1 cellular context compared by ENCODE assay signal in the genomic region with DNA sequence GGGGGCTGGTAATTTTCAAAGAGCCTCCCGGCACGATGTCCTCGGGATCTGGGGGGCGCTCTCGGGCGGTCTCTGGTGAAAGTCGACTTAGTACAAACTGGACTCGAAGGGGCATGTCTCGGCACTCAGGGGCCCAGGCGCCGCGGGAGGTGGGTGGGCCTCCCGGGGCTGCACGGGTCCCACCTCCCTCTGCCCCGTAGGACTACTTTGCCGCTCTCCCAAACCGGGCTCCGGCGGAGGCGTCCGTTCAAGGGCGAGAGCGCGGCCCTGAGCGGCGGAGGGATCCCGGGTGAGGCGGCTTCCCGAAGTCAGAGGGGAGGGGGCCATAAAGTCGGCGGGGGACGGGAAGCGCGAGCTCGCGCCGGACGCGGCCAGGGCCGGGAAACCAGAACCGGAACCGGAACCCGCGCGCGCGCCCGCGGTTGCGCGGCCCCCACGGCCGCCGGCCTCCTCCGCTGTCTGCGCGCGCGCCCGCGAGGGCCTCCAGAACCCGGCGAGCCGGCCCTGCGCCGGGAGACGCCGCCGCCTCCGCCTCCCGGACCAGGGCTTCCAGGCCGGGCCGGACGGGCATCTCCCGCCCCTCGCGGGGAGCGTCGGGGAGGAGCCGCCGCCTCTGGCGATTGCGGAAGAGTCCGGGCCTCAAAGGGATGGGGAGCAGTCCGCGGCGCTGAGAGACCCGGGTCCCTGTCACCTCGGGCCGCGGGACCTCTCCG.
TF ChIP-seq lines count a peak whose summit lies in the region.

A gene with protein sequence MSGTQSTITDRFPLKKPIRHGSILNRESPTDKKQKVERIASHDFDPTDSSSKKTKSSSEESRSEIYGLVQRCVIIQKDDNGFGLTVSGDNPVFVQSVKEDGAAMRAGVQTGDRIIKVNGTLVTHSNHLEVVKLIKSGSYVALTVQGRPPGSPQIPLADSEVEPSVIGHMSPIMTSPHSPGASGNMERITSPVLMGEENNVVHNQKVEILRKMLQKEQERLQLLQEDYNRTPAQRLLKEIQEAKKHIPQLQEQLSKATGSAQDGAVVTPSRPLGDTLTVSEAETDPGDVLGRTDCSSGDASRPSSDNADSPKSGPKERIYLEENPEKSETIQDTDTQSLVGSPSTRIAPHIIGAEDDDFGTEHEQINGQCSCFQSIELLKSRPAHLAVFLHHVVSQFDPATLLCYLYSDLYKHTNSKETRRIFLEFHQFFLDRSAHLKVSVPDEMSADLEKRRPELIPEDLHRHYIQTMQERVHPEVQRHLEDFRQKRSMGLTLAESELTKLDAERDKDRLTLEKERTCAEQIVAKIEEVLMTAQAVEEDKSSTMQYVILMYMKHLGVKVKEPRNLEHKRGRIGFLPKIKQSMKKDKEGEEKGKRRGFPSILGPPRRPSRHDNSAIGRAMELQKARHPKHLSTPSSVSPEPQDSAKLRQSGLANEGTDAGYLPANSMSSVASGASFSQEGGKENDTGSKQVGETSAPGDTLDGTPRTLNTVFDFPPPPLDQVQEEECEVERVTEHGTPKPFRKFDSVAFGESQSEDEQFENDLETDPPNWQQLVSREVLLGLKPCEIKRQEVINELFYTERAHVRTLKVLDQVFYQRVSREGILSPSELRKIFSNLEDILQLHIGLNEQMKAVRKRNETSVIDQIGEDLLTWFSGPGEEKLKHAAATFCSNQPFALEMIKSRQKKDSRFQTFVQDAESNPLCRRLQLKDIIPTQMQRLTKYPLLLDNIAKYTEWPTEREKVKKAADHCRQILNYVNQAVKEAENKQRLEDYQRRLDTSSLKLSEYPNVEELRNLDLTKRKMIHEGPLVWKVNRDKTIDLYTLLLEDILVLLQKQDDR (N-terminal part only) (plus strand): TSS at position 486 of the 713 bp plus-strand sequence. CDS start 831 bp downstream, outside the sequence.

TF ChIP-seq in SK-N-SH, 30 proteins besides CTCF, POLR2A, EP300 and RAD21 (continued from another document):
- TF ChIP-seq REST (IDR thresholded peaks at IDR 0.05; ENCODE audit: low read depth, low read length) (peak; percentile 66; the same call in 1 of the 2 replicates), EZH2phosphoT487 (IDR thresholded peaks at IDR 0.05; ENCODE audit: borderline replicate concordance, low read depth) (no peak), SIN3A (IDR thresholded peaks at IDR 0.05; ENCODE audit: borderline replicate concordance, low read depth, low read length) (peak; percentile 88; the same call in 1 of the 2 replicates), NRF1 (IDR thresholded peaks at IDR 0.05; ENCODE audit: low read depth, low read length) (peak; percentile 34; the same call in 1 of the 2 replicates), GABPA (IDR thresholded peaks at IDR 0.05; ENCODE audit: low read depth) (peak; percentile 75), RCOR1 (IDR thresholded peaks at IDR 0.05; ENCODE audit: low read length) (peak; percentile 84), YY1 (IDR thresholded peaks at IDR 0.05; ENCODE audit: low read depth) (peak; percentile 64; the same call in 1 of the 2 replicates), CHD2 (IDR thresholded peaks at IDR 0.05; ENCODE audit: low read length, partially characterized antibody) (peak; percentile 98), IRF3 (IDR thresholded peaks at IDR 0.05; ENCODE audit: low read depth, low read length) (no peak), FOSL2 (IDR thresholded peaks at IDR 0.05; ENCODE audit: borderline replicate concordance, low read depth) (no peak), SMC3 (IDR thresholded peaks at IDR 0.05; ENCODE audit: low read depth, low read length) (peak; percentile 16; the same call in 1 of the 2 replicates), JUND (IDR thresholded peaks at IDR 0.05) (peak; percentile 46), FOXM1 (IDR thresholded peaks at IDR 0.05; ENCODE audit: low read depth) (peak; percentile 61; the same call in 1 of the 2 replicates), RXRA (IDR thresholded peaks at IDR 0.05; ENCODE audit: borderline replicate concordance, low read depth) (0 out of 2 replicates have a peak, but pooled peaks have one; percentile 24)
